In genomic region chr18:60146220-60146960, GRCh38 we compare ENCODE assay signal across 11 cellular contexts.
DNase-seq lines count a peak whose midpoint lies in the region; ATAC-seq and TF ChIP-seq lines count a peak whose summit lies in the region.
"Had no signal": no experiment of that assay in that cellular context is flagged by ENCODE, and none has a peak within 500 bp of the region (broad histone marks: within the 10 kb centered on the region; RNA-seq: fewer than 3 reads in every experiment).

No MANE protein-coding gene starts in this region.

- H3K4me1 ChIP-seq in gastrocnemius medialis, result no peaks in the 10 kb centered on the region

- intact Hi-C loops in MCF 10A (cut with micrococcal nuclease), result no loop called here
- intact Hi-C loops in gastrocnemius medialis (cut with DNase I; ENCODE audit: low total_unique reads), result no loop called here

- CTCF ChIA-PET in MCF 10A (lab: Yijun Ruan, JAX), result interaction anchor here (0.6 kb wide), 1 partner anchor 328 kb away, joined by 3 read pairs; no protein-coding TSS in a partner anchor
- CTCF ChIA-PET in activated CD4-positive, alpha-beta memory T cell treated with anti-CD3 and anti-CD28 coated beads, Interleukin-2, amount 10 ng/mL, durations not matched to agents 7 days and 5 days (lab: Charles Lee), result no interaction called here

- H3K9me3 ChIP-seq in gastrocnemius medialis, result no peaks in the 10 kb centered on the region

- no peaks in the 10 kb centered on the region for H3K36me3 Mint-ChIP-seq in MCF 10A (ENCODE audit: insufficient read depth, unreplicated experiment)
- H3K36me3 Mint-ChIP-seq in activated CD4-positive, alpha-beta memory T cell treated with anti-CD3 and anti-CD28 coated beads, Interleukin-2, amount 10 ng/mL, durations not matched to agents 7 days and 5 days (ENCODE audit: low read depth), result no peaks in the 10 kb centered on the region
- H3K36me3 Mint-ChIP-seq: activated naive CD4-positive, alpha-beta T cell treated with anti-CD3 and anti-CD28 coated beads, Interleukin-2, amount 10 ng/mL, durations not matched to agents 7 days and 5 days had no signal

- no peak overlapping the region for H3K27ac Mint-ChIP-seq in MCF 10A (ENCODE audit: low read depth, unreplicated experiment)
- H3K27ac Mint-ChIP-seq in activated CD4-positive, alpha-beta memory T cell treated with anti-CD3 and anti-CD28 coated beads, Interleukin-2, amount 10 ng/mL, durations not matched to agents 7 days and 5 days, result no peak overlapping the region
- H3K27ac Mint-ChIP-seq: activated naive CD4-positive, alpha-beta T cell treated with anti-CD3 and anti-CD28 coated beads, Interleukin-2, amount 10 ng/mL, durations not matched to agents 7 days and 5 days had no signal

- no peaks in the 10 kb centered on the region for H3K9me3 Mint-ChIP-seq in MCF 10A (ENCODE audit: unreplicated experiment)
- no peaks in the 10 kb centered on the region for H3K9me3 Mint-ChIP-seq in activated CD4-positive, alpha-beta memory T cell treated with anti-CD3 and anti-CD28 coated beads, Interleukin-2, amount 10 ng/mL, durations not matched to agents 7 days and 5 days
- H3K9me3 Mint-ChIP-seq: activated naive CD4-positive, alpha-beta T cell treated with anti-CD3 and anti-CD28 coated beads, Interleukin-2, amount 10 ng/mL, durations not matched to agents 7 days and 5 days had no signal

- peak overlapping the region; percentile 62 for H3K27ac ChIP-seq in HL-60 (replicated peaks)
- no peak overlapping the region for H3K27ac ChIP-seq in gastrocnemius medialis

- H3K27me3 ChIP-seq in HL-60 (ENCODE audit: insufficient read depth, poor library complexity, severe bottlenecking), result no peaks in the 10 kb centered on the region
- no peaks in the 10 kb centered on the region for H3K27me3 ChIP-seq in gastrocnemius medialis

- TF ChIP-seq POLR2A in gastrocnemius medialis (IDR thresholded peaks at IDR 0.05), result no peak

- peaks cover 99% of the 10 kb centered on the region for H3K27me3 Mint-ChIP-seq in MCF 10A (ENCODE audit: insufficient read depth, unreplicated experiment)
- H3K27me3 Mint-ChIP-seq in activated CD4-positive, alpha-beta memory T cell treated with anti-CD3 and anti-CD28 coated beads, Interleukin-2, amount 10 ng/mL, durations not matched to agents 7 days and 5 days, result peaks cover 2% of the 10 kb centered on the region
- H3K27me3 Mint-ChIP-seq: activated naive CD4-positive, alpha-beta T cell treated with anti-CD3 and anti-CD28 coated beads, Interleukin-2, amount 10 ng/mL, durations not matched to agents 7 days and 5 days had no signal

- no peak for TF ChIP-seq CTCF in HL-60 (IDR thresholded peaks at IDR 0.05; ENCODE audit: insufficient read depth, low read length)
- TF ChIP-seq CTCF in MCF 10A (IDR thresholded peaks at IDR 0.05; ENCODE audit: unreplicated experiment), result no peak
- no peak for TF ChIP-seq CTCF in gastrocnemius medialis (IDR thresholded peaks at IDR 0.05 in 4 of 5, conservative IDR thresholded peaks at IDR 0.05 in 1 of 5)

- in situ Hi-C loops in gastrocnemius medialis (cut with MboI; ENCODE audit: low sequenced_read_pairs in 4 of 4), result no loop called here

- ATAC-seq in GM18907 (IDR thresholded peaks at IDR 0.05; ENCODE audit: unreplicated experiment) (peak; percentile 93), HG02678 (IDR thresholded peaks at IDR 0.05; ENCODE audit: unreplicated experiment) (peak; percentile 89), gastrocnemius medialis (no peak)
- ATAC-seq: HCT116 had no signal

- no peaks in the 10 kb centered on the region for H3K4me1 Mint-ChIP-seq in MCF 10A (ENCODE audit: insufficient read depth, unreplicated experiment)
- no peaks in the 10 kb centered on the region for H3K4me1 Mint-ChIP-seq in activated CD4-positive, alpha-beta memory T cell treated with anti-CD3 and anti-CD28 coated beads, Interleukin-2, amount 10 ng/mL, durations not matched to agents 7 days and 5 days
- H3K4me1 Mint-ChIP-seq: activated naive CD4-positive, alpha-beta T cell treated with anti-CD3 and anti-CD28 coated beads, Interleukin-2, amount 10 ng/mL, durations not matched to agents 7 days and 5 days had no signal

- H3K36me3 ChIP-seq in gastrocnemius medialis, result no peaks in the 10 kb centered on the region

- no peak for DNase-seq in HL-60 (ENCODE audit: low read depth in 1 of 2, low spot score in 1 of 2)
- DNase-seq in skeletal muscle cell (ENCODE audit: low read depth), result peak; percentile 57
- no peak for DNase-seq in MCF 10A (ENCODE audit: unreplicated experiment)
- DNase-seq in activated CD4-positive, alpha-beta memory T cell treated with anti-CD3 and anti-CD28 coated beads, Interleukin-2, amount 10 ng/mL, durations not matched to agents 7 days and 5 days, result no peak
- DNase-seq in gastrocnemius medialis, result no peak
- no peak for DNase-seq in stimulated activated CD4-positive, alpha-beta T cell treated with anti-CD3 and anti-CD28 coated beads, Interleukin-4, amount 100 ng/mL, for 4 hours
- DNase-seq: activated naive CD4-positive, alpha-beta T cell treated with anti-CD3 and anti-CD28 coated beads, Interleukin-2, amount 10 ng/mL, durations not matched to agents 7 days and 5 days; NCI-H2171 treated with DMSO at 0.1 percent for 48 hours had no signal

- no TSS peak for BruUV-seq in MCF 10A (replicated peaks; lab: Mats Ljungman, UMichigan)

- POLR2A ChIA-PET in MCF 10A (lab: Yijun Ruan, JAX), result no interaction called here
- POLR2A ChIA-PET in activated CD4-positive, alpha-beta memory T cell treated with anti-CD3 and anti-CD28 coated beads, Interleukin-2, amount 10 ng/mL, durations not matched to agents 7 days and 5 days (lab: Charles Lee), result no interaction called here

- H3K4me3 Mint-ChIP-seq in MCF 10A (ENCODE audit: unreplicated experiment), result no peak overlapping the region
- no peak overlapping the region for H3K4me3 Mint-ChIP-seq in activated CD4-positive, alpha-beta memory T cell treated with anti-CD3 and anti-CD28 coated beads, Interleukin-2, amount 10 ng/mL, durations not matched to agents 7 days and 5 days
- H3K4me3 Mint-ChIP-seq: activated naive CD4-positive, alpha-beta T cell treated with anti-CD3 and anti-CD28 coated beads, Interleukin-2, amount 10 ng/mL, durations not matched to agents 7 days and 5 days had no signal

- H3K4me3 ChIP-seq in HL-60 (replicated peaks; ENCODE audit: insufficient read depth, low read length) (no peak overlapping the region), skeletal muscle cell (ENCODE audit: low read depth, low read length) (no peak overlapping the region), gastrocnemius medialis (no peak overlapping the region)

Comparison
In these comparisons a context has a peak if more than half of its experiments do, and no peak if none do; other contexts are left out.
1. ATAC-seq: peak in GM18907 (single experiment) and HG02678 (single experiment); none in gastrocnemius medialis (0 of 2).